ENCODE assay signal across 23 cellular contexts in genomic region chr2:181746844-181747243, GRCh38.
DNase-seq lines count a peak whose midpoint lies in the region; ATAC-seq, FAIRE-seq and TF ChIP-seq lines count a peak whose summit lies in the region.
"Had no signal": no experiment of that assay in that cellular context is flagged by ENCODE, and none has a peak within 500 bp of the region (broad histone marks: within the 10 kb centered on the region; RNA-seq: fewer than 3 reads in every experiment).

No MANE protein-coding gene starts in this region.

- no peaks in the 10 kb centered on the region for H3K36me3 ChIP-seq in breast epithelium
- H3K36me3 ChIP-seq in PC-3 (ENCODE audit: low read depth, low read length) = no peaks in the 10 kb centered on the region
- H3K36me3 ChIP-seq in endothelial cell of umbilical vein (ENCODE audit: control insufficient read depth in 2 of 2, extremely low read depth in 1 of 2, insufficient read depth in 2 of 2, low read length in 2 of 2) = no peaks in the 10 kb centered on the region
- H3K36me3 ChIP-seq: HAP-1, SJSA1 had no signal

- CTCF ChIA-PET in MCF 10A (lab: Yijun Ruan, JAX) (no interaction called here), PC-3 (lab: Charles Lee) (no interaction called here), endothelial cell of umbilical vein (lab: Charles Lee) (interaction anchor here (1.1 to 1.6 kb wide), 2 partner anchors 152 to 157 kb away, joined by 3 to 5 read pairs; no protein-coding TSS in a partner anchor)

- peak; percentile 11 for DNase-seq in MCF 10A (ENCODE audit: unreplicated experiment)
- no peak for DNase-seq in breast epithelium (ENCODE audit: low spot score in 2 of 2)
- peak; percentile 27 for DNase-seq in PC-3
- DNase-seq in endothelial cell of umbilical vein (ENCODE audit: low read depth, low spot score) = peak; percentile 34
- DNase-seq in renal cortical epithelial cell (ENCODE audit: low read depth) = peak; percentile 24
- no peak for DNase-seq in activated naive CD8-positive, alpha-beta T cell treated with anti-CD3 and anti-CD28 coated beads for 36 hours
- no peak for DNase-seq in NCI-H187 (lab: John Stamatoyannopoulos, UW)
- DNase-seq: EL, MV-4-11, NCI-H1105 treated with DMSO at 0.1 percent for 48 hours, NCI-H2081, NCI-H2171, NCI-H345, NCI-H524 treated with DMSO at 0.1 percent for 48 hours, NCI-H82 had no signal

- H3K9me3 Mint-ChIP-seq in MCF 10A (ENCODE audit: unreplicated experiment) = no peaks in the 10 kb centered on the region
- no peaks in the 10 kb centered on the region for H3K9me3 Mint-ChIP-seq in activated naive CD8-positive, alpha-beta T cell treated with anti-CD3 and anti-CD28 coated beads for 36 hours

- ATAC-seq in PC-3 (no peak), HG03439 (IDR thresholded peaks at IDR 0.05; ENCODE audit: unreplicated experiment) (no peak)
- ATAC-seq: Right ventricle myocardium inferior had no signal

- H3K9ac ChIP-seq in PC-3 (ENCODE audit: low read length) (no peak overlapping the region), endothelial cell of umbilical vein (replicated peaks; ENCODE audit: extremely low read depth, insufficient read depth, low read length) (no peak overlapping the region)

- no peaks in the 10 kb centered on the region for H3K9me2 ChIP-seq in PC-3 (replicated peaks; ENCODE audit: low read length)

- no peaks in the 10 kb centered on the region for H3K27me3 Mint-ChIP-seq in MCF 10A (ENCODE audit: insufficient read depth, unreplicated experiment)
- peaks cover 9% of the 10 kb centered on the region for H3K27me3 Mint-ChIP-seq in activated naive CD8-positive, alpha-beta T cell treated with anti-CD3 and anti-CD28 coated beads for 36 hours

- H3K27ac ChIP-seq in breast epithelium (no peak overlapping the region), PC-3 (ENCODE audit: low read length) (no peak overlapping the region), endothelial cell of umbilical vein (ENCODE audit: insufficient read depth, low read depth, low read length) (no peak overlapping the region)
- H3K27ac ChIP-seq: SJSA1 had no signal

- H3K4me1 ChIP-seq in breast epithelium (no peaks in the 10 kb centered on the region), PC-3 (ENCODE audit: insufficient read depth, low read length) (peaks cover 22% of the 10 kb centered on the region), endothelial cell of umbilical vein (ENCODE audit: control insufficient read depth, extremely low read depth, insufficient read depth, low read length) (peaks cover 15% of the 10 kb centered on the region)
- H3K4me1 ChIP-seq: HAP-1 had no signal

- H3K27me3 ChIP-seq in breast epithelium (no peaks in the 10 kb centered on the region), PC-3 (ENCODE audit: low read length) (no peaks in the 10 kb centered on the region), endothelial cell of umbilical vein (ENCODE audit: control insufficient read depth in 2 of 2, insufficient read depth in 2 of 2, low read length in 2 of 2) (no peaks in the 10 kb centered on the region)
- H3K27me3 ChIP-seq: SJSA1 had no signal

- dilution Hi-C loops in endothelial cell of umbilical vein (cut with MboI; ENCODE audit: extremely low pct_ligation_motif_present, low sequenced_read_pairs) = no loop called here

- H3K4me3 ChIP-seq in breast epithelium = no peak overlapping the region
- no peak overlapping the region for H3K4me3 ChIP-seq in PC-3 (ENCODE audit: low read length)
- no peak overlapping the region for H3K4me3 ChIP-seq in endothelial cell of umbilical vein (replicated peaks in 1 of 3; ENCODE audit: insufficient read depth in 1 of 3, low read depth in 1 of 3, low read length in 3 of 3)
- H3K4me3 ChIP-seq: HAP-1, SJSA1 had no signal

- no peaks in the 10 kb centered on the region for H3K79me2 ChIP-seq in PC-3 (ENCODE audit: low read length)
- H3K79me2 ChIP-seq in endothelial cell of umbilical vein (ENCODE audit: control insufficient read depth, insufficient read depth, low read length) = no peaks in the 10 kb centered on the region

- no peaks in the 10 kb centered on the region for H3F3A ChIP-seq in PC-3 (ENCODE audit: low read length, unreplicated experiment)

- no TSS peak for BruUV-seq in MCF 10A (replicated peaks; lab: Mats Ljungman, UMichigan)
- no TSS peak for BruUV-seq in PC-3 (replicated peaks; lab: Mats Ljungman, UMichigan)
- no TSS peak for BruUV-seq in endothelial cell of umbilical vein (replicated peaks; lab: Mats Ljungman, UMichigan)

- no peak overlapping the region for H3K4me3 Mint-ChIP-seq in MCF 10A (ENCODE audit: unreplicated experiment)
- H3K4me3 Mint-ChIP-seq in activated naive CD8-positive, alpha-beta T cell treated with anti-CD3 and anti-CD28 coated beads for 36 hours = no peak overlapping the region
- H3K4me3 Mint-ChIP-seq: B cell, CD14-positive monocyte had no signal

- no peaks in the 10 kb centered on the region for H4K20me1 ChIP-seq in PC-3 (ENCODE audit: low read length)
- no peaks in the 10 kb centered on the region for H4K20me1 ChIP-seq in endothelial cell of umbilical vein (replicated peaks; ENCODE audit: control insufficient read depth, extremely low read depth, insufficient read depth, low read length)

- H3K9me1 ChIP-seq in endothelial cell of umbilical vein (replicated peaks; ENCODE audit: control insufficient read depth, extremely low read depth, insufficient read depth, low read length) = no peaks in the 10 kb centered on the region

- no peak overlapping the region for H3K4me2 ChIP-seq in PC-3 (ENCODE audit: low read length)
- no peak overlapping the region for H3K4me2 ChIP-seq in endothelial cell of umbilical vein (ENCODE audit: insufficient read depth, low read length)

- H3K9me3 ChIP-seq in breast epithelium = no peaks in the 10 kb centered on the region
- H3K9me3 ChIP-seq in PC-3 (ENCODE audit: low read length) = no peaks in the 10 kb centered on the region
- H3K9me3 ChIP-seq in endothelial cell of umbilical vein (replicated peaks; ENCODE audit: control insufficient read depth, insufficient read depth, low read length) = no peaks in the 10 kb centered on the region
- H3K9me3 ChIP-seq: HAP-1, SJSA1 had no signal

- TF ChIP-seq CTCF in MCF 10A (IDR thresholded peaks at IDR 0.05; ENCODE audit: unreplicated experiment) = no peak
- no peak for TF ChIP-seq CTCF in breast epithelium (IDR thresholded peaks at IDR 0.05)
- no peak for TF ChIP-seq CTCF in PC-3 (conservative IDR thresholded peaks at IDR 0.05; ENCODE audit: low read depth, low read length)
- no peak for TF ChIP-seq CTCF in endothelial cell of umbilical vein (IDR thresholded peaks at IDR 0.05; ENCODE audit: extremely low read depth in 1 of 2, insufficient read depth in 1 of 2, low read depth in 1 of 2, low read length in 2 of 2)

- TF ChIP-seq POLR2A in breast epithelium (IDR thresholded peaks at IDR 0.05) (no peak), endothelial cell of umbilical vein (IDR thresholded peaks at IDR 0.05; ENCODE audit: low read depth, low read length) (no peak)

- no peaks in the 10 kb centered on the region for H3K36me3 Mint-ChIP-seq in MCF 10A (ENCODE audit: insufficient read depth, unreplicated experiment)
- no peaks in the 10 kb centered on the region for H3K36me3 Mint-ChIP-seq in activated naive CD8-positive, alpha-beta T cell treated with anti-CD3 and anti-CD28 coated beads for 36 hours
- H3K36me3 Mint-ChIP-seq: CD14-positive monocyte had no signal

- POLR2A ChIA-PET in MCF 10A (lab: Yijun Ruan, JAX) = interaction anchor here (0.6 kb wide), 1 partner anchor 318 kb away, joined by 3 read pairs; no protein-coding TSS in a partner anchor
- POLR2A ChIA-PET in PC-3 (lab: Charles Lee; ENCODE audit: unreplicated experiment) = no interaction called here
- POLR2A ChIA-PET in endothelial cell of umbilical vein (lab: Charles Lee) = no interaction called here

- peaks cover 6% of the 10 kb centered on the region for H3K4me1 Mint-ChIP-seq in MCF 10A (ENCODE audit: insufficient read depth, unreplicated experiment)
- no peaks in the 10 kb centered on the region for H3K4me1 Mint-ChIP-seq in activated naive CD8-positive, alpha-beta T cell treated with anti-CD3 and anti-CD28 coated beads for 36 hours
- H3K4me1 Mint-ChIP-seq: B cell, CD14-positive monocyte had no signal

- no peak overlapping the region for H3K27ac Mint-ChIP-seq in MCF 10A (ENCODE audit: low read depth, unreplicated experiment)
- H3K27ac Mint-ChIP-seq in activated naive CD8-positive, alpha-beta T cell treated with anti-CD3 and anti-CD28 coated beads for 36 hours = no peak overlapping the region
- H3K27ac Mint-ChIP-seq: B cell, CD14-positive monocyte had no signal

- intact Hi-C loops in MCF 10A (cut with micrococcal nuclease) (no loop called here), breast epithelium (cut with DNase I; ENCODE audit: low total_unique reads) (no loop called here), PC-3 (cut with micrococcal nuclease) (no loop called here), endothelial cell of umbilical vein (cut with micrococcal nuclease) (no loop called here)

- FAIRE-seq in endothelial cell of umbilical vein (lab: Jason Lieb, UNC) = no peak
- FAIRE-seq: GM19239, RCC 7860 had no signal

- H2AFZ ChIP-seq in PC-3 (ENCODE audit: low read length) = no peak overlapping the region
- no peak overlapping the region for H2AFZ ChIP-seq in endothelial cell of umbilical vein (ENCODE audit: low read depth, low read length)

TF ChIP-seq in endothelial cell of umbilical vein, 7 proteins besides CTCF, POLR2A, EP300 and RAD21:
- TF ChIP-seq EZH2 (IDR thresholded peaks at IDR 0.05; ENCODE audit: borderline replicate concordance, low read depth, low read length, severe bottlenecking) (no peak), JUN (IDR thresholded peaks at IDR 0.05; ENCODE audit: borderline replicate concordance, insufficient read depth, insufficient read length, low read depth) (peak; percentile 72), GATA2 (IDR thresholded peaks at IDR 0.05; ENCODE audit: insufficient read depth, insufficient read length, low read depth, low read length) (no peak), FOS (IDR thresholded peaks at IDR 0.05; ENCODE audit: borderline replicate concordance, insufficient read depth, low read length) (peak; percentile 52), POLR2AphosphoS5 (IDR thresholded peaks at IDR 0.05; ENCODE audit: insufficient read depth, low read depth, low read length) (no peak)

Comparison
In these comparisons a context has a peak if more than half of its experiments do, and no peak if none do; other contexts are left out.
1. DNase-seq: peak in MCF 10A (single experiment), PC-3 (single experiment), endothelial cell of umbilical vein (single experiment) and renal cortical epithelial cell (single experiment); none in breast epithelium (0 of 2), activated naive CD8-positive, alpha-beta T cell treated with anti-CD3 and anti-CD28 coated beads for 36 hours (single experiment) and NCI-H187 (0 of 2).